ENCODE assay signal across 1 cellular context in the genomic region with DNA sequence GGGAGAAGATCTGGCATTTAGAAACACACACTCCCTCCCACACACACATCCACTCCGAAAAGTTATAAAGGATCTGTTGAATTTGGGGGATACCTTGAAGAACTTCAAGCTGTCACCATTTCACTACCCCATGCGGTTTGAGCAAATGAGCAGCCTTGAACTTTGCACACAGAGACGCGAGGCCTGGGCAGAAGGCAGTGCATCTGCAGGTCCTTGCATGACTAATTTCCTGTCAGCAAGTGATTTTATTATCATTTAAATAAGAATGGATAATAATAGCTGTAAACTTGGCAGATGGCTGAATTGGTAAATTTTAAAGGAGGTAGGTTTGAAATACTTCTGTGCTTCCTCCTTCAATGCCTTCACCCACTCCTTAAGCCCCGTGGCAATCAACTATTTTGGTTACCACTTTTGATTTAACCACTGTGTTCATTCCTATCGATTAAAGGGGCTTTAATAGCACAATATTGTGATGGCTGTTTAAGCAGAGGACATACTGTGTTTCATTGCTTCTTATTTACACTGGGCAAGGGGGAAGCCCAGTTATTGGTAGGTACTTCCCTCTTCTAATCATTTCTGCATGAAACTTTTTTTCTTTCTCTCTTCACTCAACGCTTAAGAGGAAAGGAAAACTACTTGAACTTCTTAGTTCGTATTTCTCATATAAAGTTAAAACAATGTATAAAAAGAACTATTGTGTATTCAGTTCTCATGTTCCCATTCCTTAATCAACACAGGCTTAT.
TF ChIP-seq lines count a peak whose summit lies in the region.

No MANE protein-coding gene starts in this region.

TF ChIP-seq in WTC11, 78 proteins besides CTCF, POLR2A, EP300 and RAD21 (continued from another document):
- TF ChIP-seq OVOL2 (CRISPR knock-in tag; IDR thresholded peaks at IDR 0.05; ENCODE audit: borderline replicate concordance): no peak
- TF ChIP-seq, protein P1, sequence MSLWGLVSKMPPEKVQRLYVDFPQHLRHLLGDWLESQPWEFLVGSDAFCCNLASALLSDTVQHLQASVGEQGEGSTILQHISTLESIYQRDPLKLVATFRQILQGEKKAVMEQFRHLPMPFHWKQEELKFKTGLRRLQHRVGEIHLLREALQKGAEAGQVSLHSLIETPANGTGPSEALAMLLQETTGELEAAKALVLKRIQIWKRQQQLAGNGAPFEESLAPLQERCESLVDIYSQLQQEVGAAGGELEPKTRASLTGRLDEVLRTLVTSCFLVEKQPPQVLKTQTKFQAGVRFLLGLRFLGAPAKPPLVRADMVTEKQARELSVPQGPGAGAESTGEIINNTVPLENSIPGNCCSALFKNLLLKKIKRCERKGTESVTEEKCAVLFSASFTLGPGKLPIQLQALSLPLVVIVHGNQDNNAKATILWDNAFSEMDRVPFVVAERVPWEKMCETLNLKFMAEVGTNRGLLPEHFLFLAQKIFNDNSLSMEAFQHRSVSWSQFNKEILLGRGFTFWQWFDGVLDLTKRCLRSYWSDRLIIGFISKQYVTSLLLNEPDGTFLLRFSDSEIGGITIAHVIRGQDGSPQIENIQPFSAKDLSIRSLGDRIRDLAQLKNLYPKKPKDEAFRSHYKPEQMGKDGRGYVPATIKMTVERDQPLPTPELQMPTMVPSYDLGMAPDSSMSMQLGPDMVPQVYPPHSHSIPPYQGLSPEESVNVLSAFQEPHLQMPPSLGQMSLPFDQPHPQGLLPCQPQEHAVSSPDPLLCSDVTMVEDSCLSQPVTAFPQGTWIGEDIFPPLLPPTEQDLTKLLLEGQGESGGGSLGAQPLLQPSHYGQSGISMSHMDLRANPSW (CRISPR knock-in tag; conservative IDR thresholded peaks at IDR 0.05; ENCODE audit: low read depth): no peak
- TF ChIP-seq ZNF281 (CRISPR knock-in tag; IDR thresholded peaks at IDR 0.05): no peak
- no peak for TF ChIP-seq ZNF263 (CRISPR knock-in tag; IDR thresholded peaks at IDR 0.05; ENCODE audit: low read depth)
- TF ChIP-seq, protein P2, sequence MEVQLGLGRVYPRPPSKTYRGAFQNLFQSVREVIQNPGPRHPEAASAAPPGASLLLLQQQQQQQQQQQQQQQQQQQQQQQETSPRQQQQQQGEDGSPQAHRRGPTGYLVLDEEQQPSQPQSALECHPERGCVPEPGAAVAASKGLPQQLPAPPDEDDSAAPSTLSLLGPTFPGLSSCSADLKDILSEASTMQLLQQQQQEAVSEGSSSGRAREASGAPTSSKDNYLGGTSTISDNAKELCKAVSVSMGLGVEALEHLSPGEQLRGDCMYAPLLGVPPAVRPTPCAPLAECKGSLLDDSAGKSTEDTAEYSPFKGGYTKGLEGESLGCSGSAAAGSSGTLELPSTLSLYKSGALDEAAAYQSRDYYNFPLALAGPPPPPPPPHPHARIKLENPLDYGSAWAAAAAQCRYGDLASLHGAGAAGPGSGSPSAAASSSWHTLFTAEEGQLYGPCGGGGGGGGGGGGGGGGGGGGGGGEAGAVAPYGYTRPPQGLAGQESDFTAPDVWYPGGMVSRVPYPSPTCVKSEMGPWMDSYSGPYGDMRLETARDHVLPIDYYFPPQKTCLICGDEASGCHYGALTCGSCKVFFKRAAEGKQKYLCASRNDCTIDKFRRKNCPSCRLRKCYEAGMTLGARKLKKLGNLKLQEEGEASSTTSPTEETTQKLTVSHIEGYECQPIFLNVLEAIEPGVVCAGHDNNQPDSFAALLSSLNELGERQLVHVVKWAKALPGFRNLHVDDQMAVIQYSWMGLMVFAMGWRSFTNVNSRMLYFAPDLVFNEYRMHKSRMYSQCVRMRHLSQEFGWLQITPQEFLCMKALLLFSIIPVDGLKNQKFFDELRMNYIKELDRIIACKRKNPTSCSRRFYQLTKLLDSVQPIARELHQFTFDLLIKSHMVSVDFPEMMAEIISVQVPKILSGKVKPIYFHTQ (CRISPR knock-in tag; IDR thresholded peaks at IDR 0.05): no peak
- TF ChIP-seq FOXP1 (CRISPR knock-in tag; IDR thresholded peaks at IDR 0.05; ENCODE audit: borderline replicate concordance): no peak
- TF ChIP-seq ZNF232 (CRISPR knock-in tag; IDR thresholded peaks at IDR 0.05): no peak
- no peak for TF ChIP-seq ATF3 (CRISPR knock-in tag; conservative IDR thresholded peaks at IDR 0.05)
- TF ChIP-seq, protein P3, sequence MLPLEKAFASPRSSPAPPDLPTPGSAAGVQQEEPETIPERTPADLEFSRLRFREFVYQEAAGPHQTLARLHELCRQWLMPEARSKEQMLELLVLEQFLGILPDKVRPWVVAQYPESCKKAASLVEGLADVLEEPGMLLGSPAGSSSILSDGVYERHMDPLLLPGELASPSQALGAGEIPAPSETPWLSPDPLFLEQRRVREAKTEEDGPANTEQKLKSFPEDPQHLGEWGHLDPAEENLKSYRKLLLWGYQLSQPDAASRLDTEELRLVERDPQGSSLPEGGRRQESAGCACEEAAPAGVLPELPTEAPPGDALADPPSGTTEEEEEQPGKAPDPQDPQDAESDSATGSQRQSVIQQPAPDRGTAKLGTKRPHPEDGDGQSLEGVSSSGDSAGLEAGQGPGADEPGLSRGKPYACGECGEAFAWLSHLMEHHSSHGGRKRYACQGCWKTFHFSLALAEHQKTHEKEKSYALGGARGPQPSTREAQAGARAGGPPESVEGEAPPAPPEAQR (CRISPR knock-in tag; IDR thresholded peaks at IDR 0.05): no peak
- no peak for TF ChIP-seq ATF1 (CRISPR knock-in tag; IDR thresholded peaks at IDR 0.05)
- no peak for TF ChIP-seq ZMAT4 (CRISPR knock-in tag; IDR thresholded peaks at IDR 0.05)
- no peak for TF ChIP-seq SMAD4 (CRISPR knock-in tag; IDR thresholded peaks at IDR 0.05)
- TF ChIP-seq, protein P4, sequence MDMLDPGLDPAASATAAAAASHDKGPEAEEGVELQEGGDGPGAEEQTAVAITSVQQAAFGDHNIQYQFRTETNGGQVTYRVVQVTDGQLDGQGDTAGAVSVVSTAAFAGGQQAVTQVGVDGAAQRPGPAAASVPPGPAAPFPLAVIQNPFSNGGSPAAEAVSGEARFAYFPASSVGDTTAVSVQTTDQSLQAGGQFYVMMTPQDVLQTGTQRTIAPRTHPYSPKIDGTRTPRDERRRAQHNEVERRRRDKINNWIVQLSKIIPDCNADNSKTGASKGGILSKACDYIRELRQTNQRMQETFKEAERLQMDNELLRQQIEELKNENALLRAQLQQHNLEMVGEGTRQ (CRISPR knock-in tag; IDR thresholded peaks at IDR 0.05): no peak
- no peak for TF ChIP-seq EMX1 (CRISPR knock-in tag; IDR thresholded peaks at IDR 0.05)
